Comparison of ENCODE assay signal across 16 cellular contexts in genomic region chr3:51751287-51751686, GRCh38. TPM values are rescaled to one million over a fixed set of nuclear protein-coding genes. Genes with fewer than 3 reads are reported as not detected.
"Had no signal": no experiment of that assay in that cellular context is flagged by ENCODE, and none has a peak within 500 bp of the region (broad histone marks: within the 10 kb centered on the region; RNA-seq: fewer than 3 reads in every experiment).

No MANE protein-coding gene starts in this region.

- DNase-seq: activated CD4-positive, alpha-beta T cell treated with anti-CD3 and anti-CD28 coated beads, Interleukin-2, amount 50 U/mL, for 1 hour; activated CD8-positive, alpha-beta memory T cell treated with anti-CD3 and anti-CD28 coated beads, Interleukin-2, amount 10 ng/mL, durations not matched to agents 7 days and 5 days; activated gamma-delta T cell treated with Interleukin-2 at 50 U/mL for 16 hours; activated T-cell treated with anti-CD3 and anti-CD28 coated beads, Interleukin-2, amount 50 U/mL, for 24 hours; esophagus squamous epithelium; foreskin fibroblast; head of caudate nucleus; left colon; naive thymus-derived CD4-positive, alpha-beta T cell; transverse colon had no signal

- H3K27ac Mint-ChIP-seq: activated CD8-positive, alpha-beta memory T cell treated with anti-CD3 and anti-CD28 coated beads, Interleukin-2, amount 10 ng/mL, durations not matched to agents 7 days and 5 days; activated T-cell treated with anti-CD3 and anti-CD28 coated beads, Interleukin-2, amount 50 U/mL, for 24 hours; T-helper 1 cell treated with Interleukin-12 subunit alpha and Interleukin-12 subunit beta and Interleukin-4 antibody, amounts not matched to agents 30 μg/mL and 1 μg/mL, for 36 hours; WTC11 had no signal

- ATAC-seq: activated CD8-positive, alpha-beta memory T cell treated with anti-CD3 and anti-CD28 coated beads, Interleukin-2, amount 10 ng/mL, durations not matched to agents 7 days and 5 days; left colon; naive thymus-derived CD4-positive, alpha-beta T cell; WTC11 had no signal

- H3K4me3 Mint-ChIP-seq: activated CD8-positive, alpha-beta memory T cell treated with anti-CD3 and anti-CD28 coated beads, Interleukin-2, amount 10 ng/mL, durations not matched to agents 7 days and 5 days; activated T-cell treated with anti-CD3 and anti-CD28 coated beads, Interleukin-2, amount 50 U/mL, for 24 hours; naive thymus-derived CD4-positive, alpha-beta T cell; T-helper 1 cell treated with Interleukin-12 subunit alpha and Interleukin-12 subunit beta and Interleukin-4 antibody, amounts not matched to agents 30 μg/mL and 1 μg/mL, for 36 hours; WTC11 had no signal

- H3K36me3 Mint-ChIP-seq: activated CD8-positive, alpha-beta memory T cell treated with anti-CD3 and anti-CD28 coated beads, Interleukin-2, amount 10 ng/mL, durations not matched to agents 7 days and 5 days had no signal

RNA-seq across cellular contexts. Expression of gene IQCF6, which starts 27.8 kb away (rescaled TPM):
- total RNA-seq: activated CD8-positive, alpha-beta memory T cell treated with anti-CD3 and anti-CD28 coated beads, Interleukin-2, amount 10 ng/mL, durations not matched to agents 7 days and 5 days; cardiac muscle cell; esophagus squamous epithelium; left colon; lung; mononuclear cell; naive thymus-derived CD4-positive, alpha-beta T cell; skeletal muscle tissue; transverse colon; WTC11 had no signal

RNA-seq across cellular contexts. Expression of gene GRM2, which starts 44.4 kb away (rescaled TPM):
- total RNA-seq: left colon, skeletal muscle tissue had no signal
